In genomic region chr2:205210494-205210893, GRCh38 we compare ENCODE assay signal across 35 cellular contexts.
"Had no signal": no experiment of that assay in that cellular context is flagged by ENCODE, and none has a peak within 500 bp of the region (broad histone marks: within the 10 kb centered on the region; RNA-seq: fewer than 3 reads in every experiment).

No MANE protein-coding gene starts in this region.

- H3K36me3 ChIP-seq: MG63 had no signal

- DNase-seq: Karpas-422, Kasumi-1, MG63, MM.1S, MV-4-11, NCI-H1048, NCI-H1092, NCI-H1092 treated with DMSO at 0.1 percent for 48 hours, NCI-H1105, NCI-H1105 treated with DMSO at 0.1 percent for 48 hours, NCI-H1417, NCI-H1417 treated with DMSO at 0.1 percent for 48 hours, NCI-H1436, NCI-H1436 treated with DMSO at 0.1 percent for 48 hours, NCI-H146, NCI-H1694, NCI-H1694 treated with DMSO at 0.1 percent for 48 hours, NCI-H187, NCI-H187 treated with DMSO at 0.1 percent for 48 hours, NCI-H1930, NCI-H2029, NCI-H2029 treated with DMSO at 0.1 percent for 48 hours, NCI-H2081, NCI-H2081 treated with DMSO at 0.1 percent for 48 hours, NCI-H2107, NCI-H2171, NCI-H2171 treated with DMSO at 0.1 percent for 48 hours, NCI-H2227 treated with DMSO at 0.1 percent for 48 hours, NCI-H226, NCI-H345, NCI-H446, NCI-H446 treated with DMSO at 0.1 percent for 48 hours, NCI-H510A, NCI-H510A treated with DMSO at 0.1 percent for 48 hours, NCI-H524 had no signal

- H3K4me3 ChIP-seq: MG63 had no signal

- H3K9me3 ChIP-seq: MG63 had no signal

- H3K27me3 ChIP-seq: MG63 had no signal
